In the genomic region with DNA sequence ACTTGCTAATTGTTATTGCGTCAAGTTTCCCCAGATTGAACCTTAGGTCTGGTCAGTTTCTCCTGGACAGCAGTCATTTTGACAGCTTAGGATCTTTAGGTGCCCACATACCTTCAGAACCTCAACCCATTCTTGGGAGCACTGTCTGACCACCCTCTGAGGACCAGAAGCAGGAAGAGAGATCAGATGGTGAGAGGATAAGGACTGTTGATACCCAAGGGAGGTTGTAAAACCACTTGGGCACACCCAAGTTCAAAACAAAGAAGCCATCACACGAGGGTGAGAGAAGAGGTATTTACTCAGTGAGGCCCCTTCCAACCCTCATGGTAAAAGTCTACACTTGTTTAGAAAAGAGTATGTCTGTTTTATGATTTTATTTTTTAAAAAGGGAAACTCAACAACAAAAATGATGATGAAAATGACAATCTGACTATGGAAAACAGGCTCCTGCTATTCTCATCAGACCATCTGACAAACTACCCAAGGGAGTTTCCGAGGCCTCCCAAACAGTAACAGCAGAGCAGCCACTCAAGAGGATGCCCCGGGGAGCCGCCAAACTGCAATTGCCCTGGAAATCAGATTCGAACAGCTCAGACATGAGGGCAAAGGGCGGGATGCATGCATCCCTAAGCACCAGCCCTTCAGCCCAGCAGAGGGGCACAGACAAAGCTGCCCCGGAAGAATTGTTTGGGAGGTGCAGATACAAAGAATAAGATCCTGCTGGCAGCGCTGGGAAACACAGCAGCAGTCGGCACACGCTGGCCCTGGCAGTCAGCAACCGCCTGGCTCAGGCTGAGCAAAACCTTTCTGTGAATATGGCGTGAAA, we compare ENCODE assay signal across 9 cellular contexts.
DNase-seq lines count a peak whose midpoint lies in the region; ATAC-seq, FAIRE-seq and TF ChIP-seq lines count a peak whose summit lies in the region.
"Had no signal": no experiment of that assay in that cellular context is flagged by ENCODE, and none has a peak within 500 bp of the region (broad histone marks: within the 10 kb centered on the region; RNA-seq: fewer than 3 reads in every experiment).

No MANE protein-coding gene starts in this region.

- H4K20me1 ChIP-seq in K562 (replicated peaks; ENCODE audit: control insufficient read depth, insufficient read depth, low read length): no peaks in the 10 kb centered on the region

- no peak for TF ChIP-seq POLR2A in K562 (conservative IDR thresholded peaks at IDR 0.05)

- H3K27me3 ChIP-seq in HL-60 (ENCODE audit: insufficient read depth, poor library complexity, severe bottlenecking): no peaks in the 10 kb centered on the region
- no peaks in the 10 kb centered on the region for H3K27me3 ChIP-seq in K562 (ENCODE audit: control insufficient read depth in 2 of 2, insufficient read depth in 2 of 2, low read length in 2 of 2)

- no TSS peak for BruUV-seq in K562 (replicated peaks; lab: Mats Ljungman, UMichigan)

- H3K27me3 Mint-ChIP-seq in nephron progenitor cell (ENCODE audit: low read depth, poor library complexity): peaks cover 4% of the 10 kb centered on the region

- ATAC-seq in GM18502 (IDR thresholded peaks at IDR 0.05; ENCODE audit: poor library complexity, unreplicated experiment) (peak; percentile 48), K562 (peak; percentile 40; the same call in 2 of the 3 replicates)
- no peak for ATAC-seq in activated CD4-positive, CD25-positive, alpha-beta regulatory T cell treated with anti-CD3 and anti-CD28 coated beads, Interleukin-2, amount 50 U/mL, for 24 hours

- no peaks in the 10 kb centered on the region for H3K9me3 Mint-ChIP-seq in nephron progenitor cell

- TF ChIP-seq EP300 in K562 (IDR thresholded peaks at IDR 0.05; ENCODE audit: low read length): no peak

- H3K27ac ChIP-seq in HL-60 (replicated peaks) (peak overlapping the region; percentile 16), K562 (ENCODE audit: extremely low read depth, low read depth, low read length) (no peak overlapping the region)

- no peaks in the 10 kb centered on the region for H3K79me2 ChIP-seq in K562 (ENCODE audit: control insufficient read depth, insufficient read depth, low read length)

- H3K27ac Mint-ChIP-seq in nephron progenitor cell: peak overlapping the region; percentile 71

- no peak overlapping the region for H3K4me2 ChIP-seq in K562 (ENCODE audit: insufficient read depth, low read length)

- TF ChIP-seq RAD21 in K562 (CRISPR knock-in tag; conservative IDR thresholded peaks at IDR 0.05 in 1 of 2, IDR thresholded peaks at IDR 0.05 in 1 of 2): no peak

- H3K4me1 ChIP-seq in K562 (replicated peaks in 1 of 2; ENCODE audit: control insufficient read depth in 2 of 2, insufficient read depth in 2 of 2, low read length in 2 of 2): peaks cover 0 to 26% of the 10 kb centered on the region in 2 experiments; a peak in 2 of 5 replicates

- 0 out of 2 replicates have a peak overlapping the region, but pooled peaks have one; percentile 23 for H2AFZ ChIP-seq in K562 (ENCODE audit: low read depth, low read length)

- 0 out of 4 replicates have a peak overlapping the region, but pooled peaks of 1 of the 2 experiments have one; percentile 33 for H3K9ac ChIP-seq in K562 (ENCODE audit: insufficient read depth in 1 of 2, low read depth in 2 of 2, low read length in 2 of 2)

- no peaks in the 10 kb centered on the region for H3K9me1 ChIP-seq in K562 (ENCODE audit: control insufficient read depth, insufficient read depth, low read length)

- in situ Hi-C loops in K562 (cut with MboI): no loop called here

- intact Hi-C loops in K562 (cut with micrococcal nuclease): no loop called here

- H3K4me3 ChIP-seq in HL-60 (replicated peaks; ENCODE audit: insufficient read depth, low read length) (no peak overlapping the region), K562 (no peak overlapping the region)

- DNase-seq in HL-60 (ENCODE audit: low read depth in 1 of 2, low spot score in 1 of 2) (no peak), K562 (ENCODE audit: extremely low read depth in 1 of 4, low spot score in 3 of 4) (no peak), nephron progenitor cell (peak; percentile 25), HT-29 (ENCODE audit: low spot score) (no peak), GM19239 (ENCODE audit: insufficient read length, low spot score) (no peak)
- DNase-seq in activated effector memory CD4-positive, alpha-beta T cell treated with Interleukin-2 at 50 U/mL for 16 hours: no peak

- POLR2A ChIA-PET in K562 (lab: Yijun Ruan, JAX): interaction anchor here (0.6 to 3.0 kb wide), 2 partner anchors 262 to 395 kb away, joined by 3 to 8 read pairs; a partner anchor contains a TSS

- CTCF ChIA-PET in K562 (lab: Yijun Ruan, JAX; ENCODE audit: low intra/inter-chr PET ratio): no interaction called here

- peaks cover 45% of the 10 kb centered on the region for H3K4me1 Mint-ChIP-seq in nephron progenitor cell

- H3K4me3 Mint-ChIP-seq in nephron progenitor cell: peak overlapping the region; percentile 11

- 50% methylated on average over 12 of the region's 13 CpGs for WGBS in K562 (ENCODE audit: insufficient coverage, low coverage, missing lambda C conversion rate)

- H3K36me3 ChIP-seq in K562 (ENCODE audit: control insufficient read depth, insufficient read depth, low read length): no peaks in the 10 kb centered on the region

- H3K36me3 Mint-ChIP-seq in nephron progenitor cell (ENCODE audit: low read depth): no peaks in the 10 kb centered on the region

- no peaks in the 10 kb centered on the region for H3K9me3 ChIP-seq in K562 (replicated peaks; ENCODE audit: control insufficient read depth, insufficient read depth, low read depth, low read length)

- FAIRE-seq in K562 (lab: Jason Lieb, UNC): no peak
- FAIRE-seq in GM19239 (lab: Jason Lieb, UNC): no peak
- FAIRE-seq: bronchial epithelial cell had no signal

- TF ChIP-seq CTCF in HL-60 (IDR thresholded peaks at IDR 0.05; ENCODE audit: insufficient read depth, low read length) (no peak), K562 (IDR thresholded peaks at IDR 0.05 in 2 of 3, conservative IDR thresholded peaks at IDR 0.05 in 1 of 3; ENCODE audit: insufficient read depth in 2 of 3, low read depth in 1 of 3, low read length in 3 of 3) (no peak), nephron progenitor cell (IDR thresholded peaks at IDR 0.05) (no peak)

TF ChIP-seq in K562, 482 proteins besides CTCF, POLR2A, EP300 and RAD21:
- TF ChIP-seq, protein P1, sequence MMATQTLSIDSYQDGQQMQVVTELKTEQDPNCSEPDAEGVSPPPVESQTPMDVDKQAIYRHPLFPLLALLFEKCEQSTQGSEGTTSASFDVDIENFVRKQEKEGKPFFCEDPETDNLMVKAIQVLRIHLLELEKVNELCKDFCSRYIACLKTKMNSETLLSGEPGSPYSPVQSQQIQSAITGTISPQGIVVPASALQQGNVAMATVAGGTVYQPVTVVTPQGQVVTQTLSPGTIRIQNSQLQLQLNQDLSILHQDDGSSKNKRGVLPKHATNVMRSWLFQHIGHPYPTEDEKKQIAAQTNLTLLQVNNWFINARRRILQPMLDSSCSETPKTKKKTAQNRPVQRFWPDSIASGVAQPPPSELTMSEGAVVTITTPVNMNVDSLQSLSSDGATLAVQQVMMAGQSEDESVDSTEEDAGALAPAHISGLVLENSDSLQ (IDR thresholded peaks at IDR 0.05): no peak
- TF ChIP-seq ZC3H11A (IDR thresholded peaks at IDR 0.05; ENCODE audit: low read depth, low read length) (no peak), PTTG1 (tag; IDR thresholded peaks at IDR 0.05; ENCODE audit: low read depth) (no peak), MIER1 (IDR thresholded peaks at IDR 0.05; ENCODE audit: low read depth) (no peak), PHB2 (IDR thresholded peaks at IDR 0.05; ENCODE audit: low read depth) (no peak), ZNF224 (CRISPR knock-in tag; IDR thresholded peaks at IDR 0.05) (no peak), NR4A1 (CRISPR knock-in tag; IDR thresholded peaks at IDR 0.05) (no peak), NR4A1 (tag; IDR thresholded peaks at IDR 0.05) (no peak), PCBP2 (IDR thresholded peaks at IDR 0.05; ENCODE audit: low read depth, low read length, poor library complexity, severe bottlenecking) (no peak)
- TF ChIP-seq, protein P2, sequence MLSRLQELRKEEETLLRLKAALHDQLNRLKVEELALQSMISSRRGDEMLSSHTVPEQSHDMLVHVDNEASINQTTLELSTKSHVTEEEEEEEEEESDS (CRISPR knock-in tag; IDR thresholded peaks at IDR 0.05): no peak
- TF ChIP-seq, protein P3, sequence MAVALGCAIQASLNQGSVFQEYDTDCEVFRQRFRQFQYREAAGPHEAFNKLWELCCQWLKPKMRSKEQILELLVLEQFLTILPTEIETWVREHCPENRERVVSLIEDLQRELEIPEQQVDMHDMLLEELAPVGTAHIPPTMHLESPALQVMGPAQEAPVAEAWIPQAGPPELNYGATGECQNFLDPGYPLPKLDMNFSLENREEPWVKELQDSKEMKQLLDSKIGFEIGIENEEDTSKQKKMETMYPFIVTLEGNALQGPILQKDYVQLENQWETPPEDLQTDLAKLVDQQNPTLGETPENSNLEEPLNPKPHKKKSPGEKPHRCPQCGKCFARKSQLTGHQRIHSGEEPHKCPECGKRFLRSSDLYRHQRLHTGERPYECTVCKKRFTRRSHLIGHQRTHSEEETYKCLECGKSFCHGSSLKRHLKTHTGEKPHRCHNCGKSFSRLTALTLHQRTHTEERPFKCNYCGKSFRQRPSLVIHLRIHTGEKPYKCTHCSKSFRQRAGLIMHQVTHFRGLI (CRISPR knock-in tag; IDR thresholded peaks at IDR 0.05): no peak
- TF ChIP-seq, protein P4, sequence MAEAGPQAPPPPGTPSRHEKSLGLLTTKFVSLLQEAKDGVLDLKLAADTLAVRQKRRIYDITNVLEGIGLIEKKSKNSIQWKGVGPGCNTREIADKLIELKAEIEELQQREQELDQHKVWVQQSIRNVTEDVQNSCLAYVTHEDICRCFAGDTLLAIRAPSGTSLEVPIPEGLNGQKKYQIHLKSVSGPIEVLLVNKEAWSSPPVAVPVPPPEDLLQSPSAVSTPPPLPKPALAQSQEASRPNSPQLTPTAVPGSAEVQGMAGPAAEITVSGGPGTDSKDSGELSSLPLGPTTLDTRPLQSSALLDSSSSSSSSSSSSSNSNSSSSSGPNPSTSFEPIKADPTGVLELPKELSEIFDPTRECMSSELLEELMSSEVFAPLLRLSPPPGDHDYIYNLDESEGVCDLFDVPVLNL (CRISPR knock-in tag; IDR thresholded peaks at IDR 0.05; ENCODE audit: low read depth): no peak
- TF ChIP-seq, protein P5, sequence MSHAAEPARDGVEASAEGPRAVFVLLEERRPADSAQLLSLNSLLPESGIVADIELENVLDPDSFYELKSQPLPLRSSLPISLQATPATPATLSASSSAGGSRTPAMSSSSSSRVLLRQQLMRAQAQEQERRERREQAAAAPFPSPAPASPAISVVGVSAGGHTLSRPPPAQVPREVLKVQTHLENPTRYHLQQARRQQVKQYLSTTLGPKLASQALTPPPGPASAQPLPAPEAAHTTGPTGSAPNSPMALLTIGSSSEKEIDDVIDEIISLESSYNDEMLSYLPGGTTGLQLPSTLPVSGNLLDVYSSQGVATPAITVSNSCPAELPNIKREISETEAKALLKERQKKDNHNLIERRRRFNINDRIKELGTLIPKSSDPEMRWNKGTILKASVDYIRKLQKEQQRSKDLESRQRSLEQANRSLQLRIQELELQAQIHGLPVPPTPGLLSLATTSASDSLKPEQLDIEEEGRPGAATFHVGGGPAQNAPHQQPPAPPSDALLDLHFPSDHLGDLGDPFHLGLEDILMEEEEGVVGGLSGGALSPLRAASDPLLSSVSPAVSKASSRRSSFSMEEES (CRISPR knock-in tag; IDR thresholded peaks at IDR 0.05): no peak

Comparison
In these comparisons a context has a peak if more than half of its experiments do, and no peak if none do; other contexts are left out.
1. ATAC-seq: peak in GM18502 (single experiment) and K562 (single experiment); none in activated CD4-positive, CD25-positive, alpha-beta regulatory T cell treated with anti-CD3 and anti-CD28 coated beads, Interleukin-2, amount 50 U/mL, for 24 hours (0 of 2).